18 cellular contexts compared by ENCODE assay signal in genomic region chr21:44574457-44575306, GRCh38. TPM values are rescaled to one million over a fixed set of nuclear protein-coding genes. Genes with fewer than 3 reads are reported as not detected.
DNase-seq lines count a peak whose midpoint lies in the region; ATAC-seq, FAIRE-seq and TF ChIP-seq lines count a peak whose summit lies in the region.
"Had no signal": no experiment of that assay in that cellular context is flagged by ENCODE, and none has a peak within 500 bp of the region (broad histone marks: within the 10 kb centered on the region; RNA-seq: fewer than 3 reads in every experiment).

No MANE protein-coding gene starts in this region.

- peaks cover 18 to 66% of the 10 kb centered on the region in 2 donors for H3K27me3 Mint-ChIP-seq in effector memory CD8-positive, alpha-beta T cell

- intact Hi-C loops in posterior vena cava (cut with DNase I): no loop called here

- no peak overlapping the region for H3K4me3 ChIP-seq in GM12864 (ENCODE audit: low read depth, low read length)
- no peak overlapping the region for H3K4me3 ChIP-seq in effector memory CD4-positive, alpha-beta T cell (ENCODE audit: insufficient read depth, low read depth, low read length, poor library complexity, severe bottlenecking)
- H3K4me3 ChIP-seq: gastrocnemius medialis, GM12878, thoracic aorta had no signal

- H3K36me3 ChIP-seq in effector memory CD4-positive, alpha-beta T cell (ENCODE audit: control insufficient read depth, insufficient read depth, low read length): no peaks in the 10 kb centered on the region
- H3K36me3 ChIP-seq: gastrocnemius medialis, thoracic aorta had no signal

- no peak overlapping the region for H3K27ac ChIP-seq in effector memory CD4-positive, alpha-beta T cell (ENCODE audit: insufficient read depth, low read length, poor library complexity, severe bottlenecking)
- H3K27ac ChIP-seq: gastrocnemius medialis, thoracic aorta had no signal

- peaks cover 0 to 2% of the 10 kb centered on the region in 2 donors for H3K9me3 Mint-ChIP-seq in effector memory CD8-positive, alpha-beta T cell

- H3K27ac Mint-ChIP-seq in effector memory CD8-positive, alpha-beta T cell: peak overlapping the region; percentile 60 to 83
- H3K27ac Mint-ChIP-seq: activated B cell treated with CpG ODN at 0.5 μM for 24 hours; activated T-cell treated with anti-CD3 and anti-CD28 coated beads, Interleukin-2, amount 50 U/mL, for 72 hours had no signal

- TF ChIP-seq POLR2A in H54 (IDR thresholded peaks at IDR 0.05; ENCODE audit: low read depth, low read length): no peak

- H3K4me1 Mint-ChIP-seq in effector memory CD8-positive, alpha-beta T cell (ENCODE audit: low read depth in 2 of 2): peaks cover 7 to 15% of the 10 kb centered on the region in 2 donors
- H3K4me1 Mint-ChIP-seq: activated B cell treated with CpG ODN at 0.5 μM for 24 hours had no signal

- H3K27me3 ChIP-seq in effector memory CD4-positive, alpha-beta T cell (replicated peaks; ENCODE audit: control insufficient read depth, insufficient read depth, low read length, poor library complexity, severe bottlenecking): no peaks in the 10 kb centered on the region

- no peak overlapping the region for H3K4me3 Mint-ChIP-seq in effector memory CD8-positive, alpha-beta T cell
- H3K4me3 Mint-ChIP-seq: activated B cell treated with CpG ODN at 0.5 μM for 24 hours; activated T-cell treated with anti-CD3 and anti-CD28 coated beads, Interleukin-2, amount 50 U/mL, for 72 hours had no signal

- H3K36me3 Mint-ChIP-seq in effector memory CD8-positive, alpha-beta T cell (ENCODE audit: insufficient read depth): no peaks in the 10 kb centered on the region

- FAIRE-seq in H54 (lab: Jason Lieb, UNC): no peak
- FAIRE-seq: GM12878, HTR-8/SVneo had no signal

- DNase-seq in GM12864 (ENCODE audit: low read depth) (no peak), NAMALWA (ENCODE audit: low spot score) (peak; percentile 16), posterior vena cava (ENCODE audit: low spot score) (peak; percentile 74), H54 (ENCODE audit: insufficient read length, low spot score) (no peak), NCI-H446 (lab: John Stamatoyannopoulos, UW) (no peak)
- no peak for DNase-seq in effector memory CD8-positive, alpha-beta T cell
- no peak for DNase-seq in effector memory CD4-positive, alpha-beta T cell
- DNase-seq: activated B cell treated with CpG ODN at 0.5 μM for 24 hours; activated T-cell treated with anti-CD3 and anti-CD28 coated beads, Interleukin-2, amount 50 U/mL, for 72 hours; gastrocnemius medialis; kidney glomerular epithelial cell; NCI-H1105; NCI-H82 had no signal

- ATAC-seq in effector memory CD8-positive, alpha-beta T cell (replicated peaks): no peak
- ATAC-seq: activated T-cell treated with anti-CD3 and anti-CD28 coated beads, Interleukin-2, amount 50 U/mL, for 72 hours; gastrocnemius medialis; GM12878 had no signal

- H3K4me1 ChIP-seq in effector memory CD4-positive, alpha-beta T cell (ENCODE audit: control insufficient read depth, insufficient read depth, low read length, poor library complexity, severe bottlenecking): no peaks in the 10 kb centered on the region
- H3K4me1 ChIP-seq: gastrocnemius medialis had no signal

- peak; percentile 23 for TF ChIP-seq CTCF in GM12864 (IDR thresholded peaks at IDR 0.05; ENCODE audit: low read depth, low read length, missing control alignments)

- no peaks in the 10 kb centered on the region for H3K9me3 ChIP-seq in effector memory CD4-positive, alpha-beta T cell (ENCODE audit: control insufficient read depth, low read length)
- H3K9me3 ChIP-seq: gastrocnemius medialis had no signal

RNA-seq across cellular contexts. Expression of gene KRTAP10-4, which starts 1.2 kb away (rescaled TPM):
- not detected for total RNA-seq in posterior vena cava
- total RNA-seq: activated B cell treated with CpG ODN at 0.5 μM for 24 hours; activated T-cell treated with anti-CD3 and anti-CD28 coated beads, Interleukin-2, amount 50 U/mL, for 72 hours; dermis microvascular lymphatic vessel endothelial cell; gastrocnemius medialis; GM12878; skeletal muscle tissue; thoracic aorta had no signal

RNA-seq across cellular contexts. Expression of gene KRTAP10-5, which starts 5.7 kb away (rescaled TPM):
- total RNA-seq in posterior vena cava: not detected
- total RNA-seq: activated B cell treated with CpG ODN at 0.5 μM for 24 hours; activated T-cell treated with anti-CD3 and anti-CD28 coated beads, Interleukin-2, amount 50 U/mL, for 72 hours; dermis microvascular lymphatic vessel endothelial cell; gastrocnemius medialis; GM12878; skeletal muscle tissue; thoracic aorta had no signal

RNA-seq across cellular contexts. Expression of gene KRTAP10-3, which starts 16.1 kb away (rescaled TPM):
- total RNA-seq in posterior vena cava: not detected
- total RNA-seq: activated B cell treated with CpG ODN at 0.5 μM for 24 hours; activated T-cell treated with anti-CD3 and anti-CD28 coated beads, Interleukin-2, amount 50 U/mL, for 72 hours; dermis microvascular lymphatic vessel endothelial cell; gastrocnemius medialis; GM12878; skeletal muscle tissue; thoracic aorta had no signal

RNA-seq across cellular contexts. Expression of gene KRTAP10-6, which starts 17.6 kb away (rescaled TPM):
- not detected for total RNA-seq in posterior vena cava
- total RNA-seq: activated B cell treated with CpG ODN at 0.5 μM for 24 hours; activated T-cell treated with anti-CD3 and anti-CD28 coated beads, Interleukin-2, amount 50 U/mL, for 72 hours; dermis microvascular lymphatic vessel endothelial cell; gastrocnemius medialis; GM12878; skeletal muscle tissue; thoracic aorta had no signal

RNA-seq across cellular contexts. Expression of gene KRTAP10-2, which starts 23.4 kb away (rescaled TPM):
- not detected for total RNA-seq in posterior vena cava
- total RNA-seq: activated B cell treated with CpG ODN at 0.5 μM for 24 hours; activated T-cell treated with anti-CD3 and anti-CD28 coated beads, Interleukin-2, amount 50 U/mL, for 72 hours; dermis microvascular lymphatic vessel endothelial cell; gastrocnemius medialis; GM12878; skeletal muscle tissue; thoracic aorta had no signal

Comparison
In these comparisons a context has a peak if more than half of its experiments do, and no peak if none do; other contexts are left out.
1. DNase-seq: peak in NAMALWA (single experiment) and posterior vena cava (single experiment); none in GM12864 (single experiment), effector memory CD8-positive, alpha-beta T cell (0 of 3), H54 (single experiment), NCI-H446 (0 of 2) and effector memory CD4-positive, alpha-beta T cell (0 of 3).